In genomic region chr7:148699772-148700629, GRCh38 we compare ENCODE assay signal across 8 cellular contexts. TPM values are rescaled to one million over a fixed set of nuclear protein-coding genes. Genes with fewer than 3 reads are reported as not detected.
DNase-seq lines count a peak whose midpoint lies in the region; ATAC-seq and TF ChIP-seq lines count a peak whose summit lies in the region.

No MANE protein-coding gene starts in this region.

- POLR2A ChIA-PET in Panc1 (lab: Charles Lee): no interaction called here

- CTCF ChIA-PET in Panc1 (lab: Charles Lee): no interaction called here

- H3K27me3 ChIP-seq in GM06990 (replicated peaks; ENCODE audit: control insufficient read depth, insufficient read depth, low read length): no peaks in the 10 kb centered on the region
- H3K27me3 ChIP-seq in Panc1 (ENCODE audit: control insufficient read depth, insufficient read depth, low read length): no peaks in the 10 kb centered on the region
- no peaks in the 10 kb centered on the region for H3K27me3 ChIP-seq in ectodermal cell (ENCODE audit: control insufficient read depth, insufficient read depth, low read length, poor library complexity, severe bottlenecking)
- H3K27me3 ChIP-seq in muscle layer of colon (ENCODE audit: control insufficient read depth in 1 of 2, insufficient read depth in 2 of 2, low read length in 2 of 2): no peaks in the 10 kb centered on the region

- in situ Hi-C loops in Panc1 (cut with HindIII; ENCODE audit: low pct_unique_long_range_greater_than_20kb, low sequenced_read_pairs): loop anchor here (10.0 kb wide), 1 partner anchor 245 kb away; no protein-coding TSS in a partner anchor

- TF ChIP-seq CTCF in 22Rv1 (IDR thresholded peaks at IDR 0.05) (no peak), GM06990 (IDR thresholded peaks at IDR 0.05; ENCODE audit: insufficient read depth, low read length, poor library complexity, severe bottlenecking) (no peak), Panc1 (IDR thresholded peaks at IDR 0.05) (no peak)

- H3K9me3 ChIP-seq in Panc1 (ENCODE audit: control insufficient read depth, insufficient read depth, low read depth, low read length) (no peaks in the 10 kb centered on the region), ectodermal cell (ENCODE audit: control insufficient read depth, low read length) (no peaks in the 10 kb centered on the region), muscle layer of colon (ENCODE audit: low read length) (no peaks in the 10 kb centered on the region)

- intact Hi-C loops in Panc1 (cut with micrococcal nuclease; ENCODE audit: unreplicated experiment): no loop called here

- no peaks in the 10 kb centered on the region for H3K36me3 ChIP-seq in GM06990 (ENCODE audit: control insufficient read depth, insufficient read depth, low read length)
- peaks cover 2% of the 10 kb centered on the region; the same call in 1 of the 2 replicates for H3K36me3 ChIP-seq in Panc1 (ENCODE audit: control insufficient read depth, insufficient read depth, low read length)
- no peaks in the 10 kb centered on the region for H3K36me3 ChIP-seq in ectodermal cell (ENCODE audit: control insufficient read depth, insufficient read depth, low read length)
- H3K36me3 ChIP-seq in muscle layer of colon (ENCODE audit: insufficient read depth, low read length): no peaks in the 10 kb centered on the region

- H3K4me3 ChIP-seq in GM06990 (replicated peaks; ENCODE audit: low read depth, low read length): peak overlapping the region; percentile 84
- H3K4me3 ChIP-seq in Panc1 (ENCODE audit: low read depth in 2 of 2, low read length in 2 of 2): peak overlapping the region; percentile 69 to 72
- H3K4me3 ChIP-seq in ectodermal cell (ENCODE audit: insufficient read depth, low read depth, low read length): peak overlapping the region; percentile 74
- H3K4me3 ChIP-seq in muscle layer of colon (ENCODE audit: low read depth in 1 of 2, low read length in 2 of 2): peak overlapping the region; percentile 75 to 81

- DNase-seq in GM06990 (ENCODE audit: extremely low read depth, insufficient read length) (no peak), Panc1 (ENCODE audit: low read depth, low spot score) (peak; percentile 25), activated gamma-delta T cell treated with Interleukin-2 at 50 U/mL for 16 hours (no peak), putamen (ENCODE audit: low spot score) (no peak)

- BruUV-seq in Panc1 (replicated peaks; lab: Mats Ljungman, UMichigan): TSS peak; percentile 69

- peak overlapping the region; percentile 84 for H3K27ac ChIP-seq in 22Rv1
- H3K27ac ChIP-seq in Panc1 (ENCODE audit: low read length): peak overlapping the region; percentile 77
- H3K27ac ChIP-seq in ectodermal cell (ENCODE audit: insufficient read depth, low read depth, low read length, poor library complexity, severe bottlenecking): peak overlapping the region; percentile 47
- H3K27ac ChIP-seq in muscle layer of colon (ENCODE audit: low read depth, low read length): peak overlapping the region; percentile 98

- H3K4me1 ChIP-seq in Panc1 (ENCODE audit: control insufficient read depth, insufficient read depth, low read length) (peaks cover 46% of the 10 kb centered on the region), ectodermal cell (ENCODE audit: control insufficient read depth, insufficient read depth, low read length) (peaks cover 40% of the 10 kb centered on the region), muscle layer of colon (ENCODE audit: insufficient read depth, low read length) (peaks cover 35% of the 10 kb centered on the region)

- WGBS in ectodermal cell, 2 experiments: 1% methylated on average over 37 of the region's 37 CpGs

- peak overlapping the region; percentile 72 for H3K9ac ChIP-seq in muscle layer of colon (ENCODE audit: low read length)

- ATAC-seq in HG03045 (IDR thresholded peaks at IDR 0.05; ENCODE audit: unreplicated experiment) (peak; percentile 34), Panc1 (no peak)

RNA-seq across cellular contexts. Expression of gene CUL1, which starts 1.3 kb away (rescaled TPM):
- total RNA-seq in Panc1 (2021; ENCODE audit: unreplicated experiment): 60.6 TPM
- polyA plus RNA-seq in Panc1 (2012; ENCODE audit: insufficient read length): 44.1 TPM
- 104 TPM for polyA plus RNA-seq in ectodermal cell (2013, experiment 1 of 4)
- 95.0 TPM for polyA plus RNA-seq in ectodermal cell (2013, experiment 2 of 4)
- polyA plus RNA-seq in ectodermal cell (2013, experiment 3 of 4): 75.0 TPM
- 75.3 TPM for polyA plus RNA-seq in ectodermal cell (2013, experiment 4 of 4)

Comparison
In these comparisons a context has a peak if more than half of its experiments do, and no peak if none do; other contexts are left out.
1. H3K27ac ChIP-seq: peak in every context shown above with its lines; median percentile 98 in muscle layer of colon; 84 in 22Rv1; 77 in Panc1; 47 in ectodermal cell.